ENCODE assay signal across 1 cellular context in the genomic region with DNA sequence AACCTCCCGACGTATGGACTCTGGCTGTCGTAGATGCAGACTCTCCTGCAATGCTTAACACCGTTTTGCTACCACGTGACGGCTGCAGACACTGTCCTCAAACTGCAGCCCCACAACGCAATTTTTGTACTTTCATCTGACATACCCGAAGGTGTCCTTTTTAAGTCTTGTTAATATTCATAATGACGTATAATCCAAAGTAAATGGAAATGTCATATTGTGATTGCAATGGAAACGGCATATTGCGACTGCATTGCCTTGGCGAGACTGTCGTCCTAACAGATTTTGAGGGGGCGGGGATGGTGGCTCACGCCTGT.
TF ChIP-seq lines count a peak whose summit lies in the region.

No MANE protein-coding gene starts in this region.

TF ChIP-seq in HepG2, 621 proteins besides CTCF, POLR2A, EP300 and RAD21 (continued from another document):
- TF ChIP-seq, protein P1, sequence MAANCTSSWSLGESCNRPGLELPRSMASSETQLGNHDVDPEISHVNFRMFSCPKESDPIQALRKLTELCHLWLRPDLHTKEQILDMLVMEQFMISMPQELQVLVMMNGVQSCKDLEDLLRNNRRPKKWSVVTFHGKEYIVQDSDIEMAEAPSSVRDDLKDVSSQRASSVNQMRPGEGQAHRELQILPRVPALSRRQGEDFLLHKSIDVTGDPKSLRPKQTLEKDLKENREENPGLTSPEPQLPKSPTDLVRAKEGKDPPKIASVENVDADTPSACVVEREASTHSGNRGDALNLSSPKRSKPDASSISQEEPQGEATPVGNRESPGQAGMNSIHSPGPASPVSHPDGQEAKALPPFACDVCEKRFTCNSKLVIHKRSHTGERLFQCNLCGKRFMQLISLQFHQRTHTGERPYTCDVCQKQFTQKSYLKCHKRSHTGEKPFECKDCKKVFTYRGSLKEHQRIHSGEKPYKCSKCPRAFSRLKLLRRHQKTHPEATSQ (CRISPR knock-in tag; IDR thresholded peaks at IDR 0.05; ENCODE audit: borderline replicate concordance): no peak
- TF ChIP-seq ZNF253 (CRISPR knock-in tag; IDR thresholded peaks at IDR 0.05; ENCODE audit: borderline replicate concordance): no peak
- TF ChIP-seq, protein P2, sequence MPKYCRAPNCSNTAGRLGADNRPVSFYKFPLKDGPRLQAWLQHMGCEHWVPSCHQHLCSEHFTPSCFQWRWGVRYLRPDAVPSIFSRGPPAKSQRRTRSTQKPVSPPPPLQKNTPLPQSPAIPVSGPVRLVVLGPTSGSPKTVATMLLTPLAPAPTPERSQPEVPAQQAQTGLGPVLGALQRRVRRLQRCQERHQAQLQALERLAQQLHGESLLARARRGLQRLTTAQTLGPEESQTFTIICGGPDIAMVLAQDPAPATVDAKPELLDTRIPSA (CRISPR knock-in tag; IDR thresholded peaks at IDR 0.05; ENCODE audit: borderline replicate concordance): no peak
- TF ChIP-seq, protein P3, sequence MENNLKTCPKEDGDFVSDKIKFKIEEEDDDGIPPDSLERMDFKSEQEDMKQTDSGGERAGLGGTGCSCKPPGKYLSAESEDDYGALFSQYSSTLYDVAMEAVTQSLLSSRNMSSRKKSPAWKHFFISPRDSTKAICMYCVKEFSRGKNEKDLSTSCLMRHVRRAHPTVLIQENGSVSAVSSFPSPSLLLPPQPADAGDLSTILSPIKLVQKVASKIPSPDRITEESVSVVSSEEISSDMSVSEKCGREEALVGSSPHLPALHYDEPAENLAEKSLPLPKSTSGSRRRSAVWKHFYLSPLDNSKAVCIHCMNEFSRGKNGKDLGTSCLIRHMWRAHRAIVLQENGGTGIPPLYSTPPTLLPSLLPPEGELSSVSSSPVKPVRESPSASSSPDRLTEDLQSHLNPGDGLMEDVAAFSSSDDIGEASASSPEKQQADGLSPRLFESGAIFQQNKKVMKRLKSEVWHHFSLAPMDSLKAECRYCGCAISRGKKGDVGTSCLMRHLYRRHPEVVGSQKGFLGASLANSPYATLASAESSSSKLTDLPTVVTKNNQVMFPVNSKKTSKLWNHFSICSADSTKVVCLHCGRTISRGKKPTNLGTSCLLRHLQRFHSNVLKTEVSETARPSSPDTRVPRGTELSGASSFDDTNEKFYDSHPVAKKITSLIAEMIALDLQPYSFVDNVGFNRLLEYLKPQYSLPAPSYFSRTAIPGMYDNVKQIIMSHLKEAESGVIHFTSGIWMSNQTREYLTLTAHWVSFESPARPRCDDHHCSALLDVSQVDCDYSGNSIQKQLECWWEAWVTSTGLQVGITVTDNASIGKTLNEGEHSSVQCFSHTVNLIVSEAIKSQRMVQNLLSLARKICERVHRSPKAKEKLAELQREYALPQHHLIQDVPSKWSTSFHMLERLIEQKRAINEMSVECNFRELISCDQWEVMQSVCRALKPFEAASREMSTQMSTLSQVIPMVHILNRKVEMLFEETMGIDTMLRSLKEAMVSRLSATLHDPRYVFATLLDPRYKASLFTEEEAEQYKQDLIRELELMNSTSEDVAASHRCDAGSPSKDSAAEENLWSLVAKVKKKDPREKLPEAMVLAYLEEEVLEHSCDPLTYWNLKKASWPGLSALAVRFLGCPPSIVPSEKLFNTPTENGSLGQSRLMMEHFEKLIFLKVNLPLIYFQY (CRISPR knock-in tag; IDR thresholded peaks at IDR 0.05; ENCODE audit: borderline replicate concordance): no peak
- no peak for TF ChIP-seq ZNF207 (IDR thresholded peaks at IDR 0.05; ENCODE audit: borderline replicate concordance)
- TF ChIP-seq ZNF788 (CRISPR knock-in tag; IDR thresholded peaks at IDR 0.05; ENCODE audit: borderline replicate concordance): no peak
- peak; percentile 6; the same call in 1 of the 2 replicates for TF ChIP-seq ZMYM4 (CRISPR knock-in tag; IDR thresholded peaks at IDR 0.05)
- TF ChIP-seq POLR2AphosphoS5 (IDR thresholded peaks at IDR 0.05; ENCODE audit: low read depth, low read length): no peak
- TF ChIP-seq MAFK (conservative IDR thresholded peaks at IDR 0.05 in 1 of 2, IDR thresholded peaks at IDR 0.05 in 1 of 2; ENCODE audit: low read length in 2 of 2): no peak
- TF ChIP-seq, protein P4, sequence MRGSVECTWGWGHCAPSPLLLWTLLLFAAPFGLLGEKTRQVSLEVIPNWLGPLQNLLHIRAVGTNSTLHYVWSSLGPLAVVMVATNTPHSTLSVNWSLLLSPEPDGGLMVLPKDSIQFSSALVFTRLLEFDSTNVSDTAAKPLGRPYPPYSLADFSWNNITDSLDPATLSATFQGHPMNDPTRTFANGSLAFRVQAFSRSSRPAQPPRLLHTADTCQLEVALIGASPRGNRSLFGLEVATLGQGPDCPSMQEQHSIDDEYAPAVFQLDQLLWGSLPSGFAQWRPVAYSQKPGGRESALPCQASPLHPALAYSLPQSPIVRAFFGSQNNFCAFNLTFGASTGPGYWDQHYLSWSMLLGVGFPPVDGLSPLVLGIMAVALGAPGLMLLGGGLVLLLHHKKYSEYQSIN (CRISPR knock-in tag; IDR thresholded peaks at IDR 0.05; ENCODE audit: borderline replicate concordance): no peak
- TF ChIP-seq KDM6A (CRISPR knock-in tag; IDR thresholded peaks at IDR 0.05; ENCODE audit: low read depth): no peak
- no peak for TF ChIP-seq ZNF776 (CRISPR knock-in tag; IDR thresholded peaks at IDR 0.05)
- no peak for TF ChIP-seq PRMT3 (CRISPR knock-in tag; IDR thresholded peaks at IDR 0.05; ENCODE audit: borderline replicate concordance, low read depth)
- TF ChIP-seq ZNF432 (CRISPR knock-in tag; IDR thresholded peaks at IDR 0.05; ENCODE audit: borderline replicate concordance): no peak
- TF ChIP-seq TGIF2 (CRISPR knock-in tag; IDR thresholded peaks at IDR 0.05): no peak
- no peak for TF ChIP-seq NR2C2 (CRISPR knock-in tag; IDR thresholded peaks at IDR 0.05; ENCODE audit: borderline replicate concordance)
- no peak for TF ChIP-seq ETV5 (CRISPR knock-in tag; IDR thresholded peaks at IDR 0.05; ENCODE audit: borderline replicate concordance)
